8 cellular contexts compared by ENCODE assay signal in the genomic region with DNA sequence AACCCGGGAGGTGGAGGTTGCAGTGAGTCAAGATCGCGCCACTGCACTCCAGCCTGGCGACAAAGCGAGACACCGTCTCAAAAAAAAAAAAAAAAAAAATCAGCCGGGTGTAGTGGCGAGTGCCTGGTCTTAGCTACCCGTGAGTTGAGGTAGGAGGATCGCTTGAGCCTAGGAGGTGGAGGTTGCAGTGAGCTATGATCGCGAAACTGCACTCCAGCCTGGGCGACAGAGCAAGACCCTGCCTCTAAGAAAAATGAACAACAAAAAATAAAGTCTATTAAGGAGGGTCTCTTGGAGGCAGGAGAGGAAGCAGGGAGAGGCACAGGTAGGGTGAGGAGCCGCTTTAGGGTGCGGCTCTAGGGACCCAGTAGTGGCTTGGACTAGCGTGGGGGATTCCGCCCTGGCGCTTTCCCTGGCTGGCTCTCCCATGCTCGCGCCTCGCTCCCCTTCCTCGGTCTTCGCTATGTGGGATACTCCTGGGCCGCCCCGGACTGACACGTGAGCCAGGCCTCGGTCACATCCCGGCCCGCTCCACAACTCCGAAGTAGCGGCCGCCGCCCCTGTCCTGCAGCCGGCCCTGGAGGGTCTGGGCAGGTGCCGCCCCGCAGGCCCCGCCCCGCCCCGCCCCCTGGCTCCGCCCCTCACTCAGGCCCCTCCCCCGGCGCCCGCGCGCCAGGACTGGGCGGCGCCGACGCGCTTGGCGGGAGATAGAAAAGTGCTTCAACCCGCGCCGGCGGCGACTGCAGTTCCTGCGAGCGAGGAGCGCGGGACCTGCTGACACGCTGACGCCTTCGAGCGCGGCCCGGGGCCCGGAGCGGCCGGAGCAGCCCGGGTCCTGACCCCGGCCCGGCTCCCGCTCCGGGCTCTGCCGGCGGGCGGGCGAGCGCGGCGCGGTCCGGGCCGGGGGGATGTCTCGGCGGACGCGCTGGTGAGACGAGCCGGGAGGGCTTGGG. TPM values are rescaled to one million over a fixed set of nuclear protein-coding genes. Genes with fewer than 3 reads are reported as not detected.
A peak's percentile ranks its signal among the peaks of the same experiment; 100 is the strongest.
DNase-seq lines count a peak whose midpoint lies in the region; ATAC-seq and TF ChIP-seq lines count a peak whose summit lies in the region.

A gene (plus strand): TSS at position 739 of the 953 bp plus-strand sequence. CDS start 170 bp downstream, at position 909.

- intact Hi-C loops in mammary epithelial cell (cut with micrococcal nuclease) = no loop called here
- intact Hi-C loops in left colon (cut with DNase I, micrococcal nuclease) = no loop called here

- H2AFZ ChIP-seq in mammary epithelial cell (ENCODE audit: low read depth, low read length) = peak within 1 kb of the TSS; percentile 77

- peaks cover under 1% of the 10 kb centered on the region for H3K36me3 ChIP-seq in mammary epithelial cell (ENCODE audit: insufficient read depth, low read length)

- H3K4me1 ChIP-seq in mammary epithelial cell (ENCODE audit: insufficient read depth, low read length) = peaks cover 18% of the 10 kb centered on the region

- in situ Hi-C loops in mammary epithelial cell (cut with MboI; ENCODE audit: low sequenced_read_pairs in 2 of 2) = no loop called here

- no peaks in the 10 kb centered on the region for H3K9me3 ChIP-seq in mammary epithelial cell (replicated peaks; ENCODE audit: insufficient read depth, low read length)

- H3K4me2 ChIP-seq in mammary epithelial cell (ENCODE audit: insufficient read depth, low read depth, low read length) = peak within 1 kb of the TSS; percentile 90

- TF ChIP-seq CTCF in VCaP (conservative IDR thresholded peaks at IDR 0.05) = no peak
- TF ChIP-seq CTCF in mammary epithelial cell (conservative IDR thresholded peaks at IDR 0.05 in 1 of 2, IDR thresholded peaks at IDR 0.05 in 1 of 2; ENCODE audit: extremely low read depth in 1 of 2, insufficient read depth in 1 of 2, low read depth in 1 of 2, low read length in 2 of 2) = no peak

- CTCF ChIA-PET in mammary epithelial cell (lab: Charles Lee; ENCODE audit: low non-redundant PET) = no interaction called here

- H3K4me3 ChIP-seq in mammary epithelial cell (replicated peaks in 1 of 3; ENCODE audit: insufficient read depth in 1 of 3, low read depth in 2 of 3, low read length in 3 of 3) = peak within 1 kb of the TSS; percentile 32 to 66 (median 64)

- no TSS peak for BruUV-seq in mammary epithelial cell (replicated peaks; lab: Mats Ljungman, UMichigan)

- peak; percentile 72 for DNase-seq in SIG-M5 treated with dmso at 0.1 percent for 504 hours (lab: John Stamatoyannopoulos, UW; ENCODE audit: unreplicated experiment)
- no peak for DNase-seq in SIG-M5 (lab: John Stamatoyannopoulos, UW)
- DNase-seq in NCI-H1930 (lab: John Stamatoyannopoulos, UW) = peak; percentile 62 to 67
- peak; percentile 56 for DNase-seq in mammary epithelial cell
- peak; percentile 49 to 75 for DNase-seq in left colon
- DNase-seq in stimulated activated CD4-positive, alpha-beta T cell treated with anti-CD3 and anti-CD28 coated beads, TNF-alpha, amount 100 ng/mL, for 48 hours (ENCODE audit: low read depth in 3 of 3) = peak; percentile 43 to 61 (median 49)

- H4K20me1 ChIP-seq in mammary epithelial cell (ENCODE audit: insufficient read depth, low read length) = no peaks in the 10 kb centered on the region

- dilution Hi-C loops in mammary epithelial cell (cut with HindIII; ENCODE audit: low sequenced_read_pairs) = loop anchor here (10.0 kb wide), 1 partner anchor 428 kb away; no protein-coding TSS in a partner anchor

- ATAC-seq in HG02870 (IDR thresholded peaks at IDR 0.05; ENCODE audit: unreplicated experiment) (peak; percentile 67), left colon (peak; percentile 92)

- WGBS in mammary epithelial cell (ENCODE audit: low coverage, missing lambda C conversion rate) = 24% methylated on average over 22 of the region's 90 CpGs

- H3K27ac ChIP-seq in VCaP (peak within 1 kb of the TSS; percentile 48; the same call in 1 of the 2 replicates), mammary epithelial cell (ENCODE audit: insufficient read depth, low read depth, low read length) (peak within 1 kb of the TSS; percentile 4)

- H3K9ac ChIP-seq in mammary epithelial cell (ENCODE audit: insufficient read depth, low read length) = peak within 1 kb of the TSS; percentile 49

- peaks cover 26% of the 10 kb centered on the region for H3K79me2 ChIP-seq in mammary epithelial cell (ENCODE audit: insufficient read depth, low read length)

- H3K27me3 ChIP-seq in mammary epithelial cell (ENCODE audit: insufficient read depth, low read length) = no peaks in the 10 kb centered on the region

RNA-seq across cellular contexts. Expression of the gene that starts here (rescaled TPM):
- total RNA-seq in mammary epithelial cell (10 to 100 TPM in 1 of 2 donors, 1 to 10 TPM in 1; 1.8 to 33.5 TPM), left colon (10 to 100 TPM in 1 of 2 donors, 1 to 10 TPM in 1; 4.6 to 11.7 TPM)
- 12.7 TPM for polyA plus RNA-seq in mammary epithelial cell
- polyA minus RNA-seq in mammary epithelial cell = 50.8 TPM
